ENCODE assay signal across 11 cellular contexts in genomic region chr20:10436053-10436699, GRCh38. TPM values are rescaled to one million over a fixed set of nuclear protein-coding genes. Genes with fewer than 3 reads are reported as not detected.
DNase-seq lines count a peak whose midpoint lies in the region; ATAC-seq and TF ChIP-seq lines count a peak whose summit lies in the region.
"Had no signal": no experiment of that assay in that cellular context is flagged by ENCODE, and none has a peak within 500 bp of the region (broad histone marks: within the 10 kb centered on the region; RNA-seq: fewer than 3 reads in every experiment).

No MANE protein-coding gene starts in this region.

- no peak for TF ChIP-seq CTCF in DND-41 (IDR thresholded peaks at IDR 0.05; ENCODE audit: borderline replicate concordance, extremely low read depth, low read length, poor library complexity, severe bottlenecking)
- TF ChIP-seq CTCF in brain (conservative IDR thresholded peaks at IDR 0.05), result no peak
- TF ChIP-seq CTCF in nephron (IDR thresholded peaks at IDR 0.05; ENCODE audit: unreplicated experiment in 3 of 3), result no peak

- peaks cover 2% of the 10 kb centered on the region; the same call in 1 of the 2 replicates for H4K20me1 ChIP-seq in DND-41 (ENCODE audit: insufficient read depth, low read length)

- H3K27ac ChIP-seq in DND-41 (ENCODE audit: low read length), result peak overlapping the region; percentile 96
- peak overlapping the region; percentile 87 for H3K27ac ChIP-seq in KOPT-K1 (ENCODE audit: low read depth, low read length, poor library complexity, severe bottlenecking)

- H3K36me3 ChIP-seq in DND-41 (ENCODE audit: insufficient read depth, low read length) (peaks cover 7% of the 10 kb centered on the region), KOPT-K1 (ENCODE audit: insufficient read depth, low read length) (peaks cover 5% of the 10 kb centered on the region; the same call in 1 of the 2 replicates)
- H3K36me3 ChIP-seq: pancreas had no signal

- H3K27ac Mint-ChIP-seq in brain (peak overlapping the region in 2 of 5 experiments; percentile 55 to 100), nephron (no peak overlapping the region)

- ATAC-seq in DND-41 (ENCODE audit: insufficient read depth, low read depth), result no peak
- no peak for ATAC-seq in HG03175 (IDR thresholded peaks at IDR 0.05; ENCODE audit: unreplicated experiment)
- ATAC-seq: pancreas had no signal

- no peaks in the 10 kb centered on the region for H3K27me3 ChIP-seq in DND-41 (ENCODE audit: insufficient read depth, low read length, poor library complexity)
- H3K27me3 ChIP-seq: pancreas had no signal

- no peak for DNase-seq in DND-41
- DNase-seq in SHP77 (lab: John Stamatoyannopoulos, UW), result no peak
- DNase-seq in dermis blood vessel endothelial cell, result no peak
- DNase-seq in AML-193 (lab: John Stamatoyannopoulos, UW), result no peak
- DNase-seq: activated B cell treated with CpG ODN at 0.5 μM for 24 hours, hippocampal formation had no signal

- H3K9me3 Mint-ChIP-seq in brain, result peaks cover 0 to 2% (median 0%) of the 10 kb centered on the region in 5 experiments
- no peaks in the 10 kb centered on the region for H3K9me3 Mint-ChIP-seq in nephron
- H3K9me3 Mint-ChIP-seq: activated B cell treated with CpG ODN at 0.5 μM for 24 hours had no signal

- H3K4me2 ChIP-seq in DND-41 (ENCODE audit: insufficient read depth, low read length), result peak overlapping the region; percentile 69

- H3K4me1 Mint-ChIP-seq in brain (peaks cover 51% of the 10 kb centered on the region), nephron (peaks cover 21% of the 10 kb centered on the region)

- H3K4me3 ChIP-seq in DND-41 (ENCODE audit: low read depth in 1 of 2, low read length in 2 of 2), result peak overlapping the region; percentile 32 to 87; a peak in 3 of 4 replicates

- H3K79me2 ChIP-seq in DND-41 (ENCODE audit: insufficient read depth, low read length), result peaks cover 79% of the 10 kb centered on the region

- H3K27me3 Mint-ChIP-seq in brain (peaks cover 6% of the 10 kb centered on the region), nephron (ENCODE audit: low read depth) (no peaks in the 10 kb centered on the region)
- H3K27me3 Mint-ChIP-seq: activated B cell treated with CpG ODN at 0.5 μM for 24 hours had no signal

- no peak overlapping the region for H2AFZ ChIP-seq in DND-41 (ENCODE audit: low read depth, low read length)

- peak overlapping the region; percentile 94 for H3K9ac ChIP-seq in DND-41 (ENCODE audit: low read depth, low read length)

- peaks cover 51% of the 10 kb centered on the region for H3K4me1 ChIP-seq in DND-41 (ENCODE audit: insufficient read depth, low read length)

- H3K4me3 Mint-ChIP-seq in brain (peak overlapping the region; percentile 87 to 96 (median 94)), nephron (peak overlapping the region; percentile 91 to 95 (median 92))

- H3K9me3 ChIP-seq in DND-41 (ENCODE audit: insufficient read depth, low read length, severe bottlenecking), result no peaks in the 10 kb centered on the region
- H3K9me3 ChIP-seq in KOPT-K1 (ENCODE audit: insufficient read depth, low read length, poor library complexity, severe bottlenecking), result no peaks in the 10 kb centered on the region
- H3K9me3 ChIP-seq: pancreas had no signal

- H3K36me3 Mint-ChIP-seq in brain (no peaks in the 10 kb centered on the region), nephron (ENCODE audit: low read depth) (no peaks in the 10 kb centered on the region)

RNA-seq across cellular contexts. Expression of gene SLX4IP, which starts 1.1 kb away (rescaled TPM):
- 1.9 TPM for polyA plus RNA-seq in brain (ENCODE audit: insufficient read depth, low read depth, low replicate concordance)
- total RNA-seq in dermis blood vessel endothelial cell, result 3.2 and 4.3 TPM in 2 replicates

RNA-seq across cellular contexts. Expression of gene MKKS, which starts 2.2 kb away (rescaled TPM):
- 19.4 TPM for polyA plus RNA-seq in brain (ENCODE audit: insufficient read depth, low read depth, low replicate concordance)
- 6.5 and 11.4 TPM in 2 replicates for total RNA-seq in dermis blood vessel endothelial cell
